Comparison of ENCODE assay signal across 8 cellular contexts in genomic region chr2:121810959-121811853, GRCh38. TPM values are rescaled to one million over a fixed set of nuclear protein-coding genes. Genes with fewer than 3 reads are reported as not detected.
DNase-seq lines count a peak whose midpoint lies in the region; ATAC-seq lines count a peak whose summit lies in the region.

No MANE protein-coding gene starts in this region.

- intact Hi-C loops in left cardiac atrium (cut with DNase I) = loop anchor here in 1 of 2 donors (10.0 kb wide), 1 partner anchor 164 kb away; no protein-coding TSS in a partner anchor
- intact Hi-C loops in sciatic nerve (cut with DNase I) = no loop called here

- no peak overlapping the region for H3K4me3 ChIP-seq in adipocyte (ENCODE audit: low read length)

- no peaks in the 10 kb centered on the region for H3K9me3 ChIP-seq in adipocyte (ENCODE audit: control insufficient read depth, low read length)

- H3K27me3 ChIP-seq in adipocyte (replicated peaks; ENCODE audit: control insufficient read depth, insufficient read depth, low read length) = peaks cover 15% of the 10 kb centered on the region

- ATAC-seq in GM18870 (IDR thresholded peaks at IDR 0.05; ENCODE audit: unreplicated experiment) (peak; percentile 92), HG03196 (IDR thresholded peaks at IDR 0.05; ENCODE audit: unreplicated experiment) (peak; percentile 80), left cardiac atrium (peak; percentile 79 to 92), sciatic nerve (peak; percentile 92)

- peak; percentile 38 for DNase-seq in Caki2 (ENCODE audit: low read depth)
- peak; percentile 51 for DNase-seq in NCI-H2171 (lab: John Stamatoyannopoulos, UW)
- DNase-seq in adipocyte (ENCODE audit: low read depth) = peak; percentile 82
- peak; percentile 70 for DNase-seq in left cardiac atrium
- peak; percentile 70 for DNase-seq in sciatic nerve (ENCODE audit: low spot score)
- DNase-seq in activated gamma-delta T cell (lab: John Stamatoyannopoulos, UW) = no peak

- in situ Hi-C loops in Caki2 (cut with HindIII; ENCODE audit: low pct_unique_long_range_greater_than_20kb, low sequenced_read_pairs) = no loop called here

- no peak overlapping the region for H3K9ac ChIP-seq in adipocyte (ENCODE audit: low read length)

- no peaks in the 10 kb centered on the region for H3K4me1 ChIP-seq in adipocyte (ENCODE audit: control insufficient read depth, insufficient read depth, low read length)

- no peaks in the 10 kb centered on the region for H3K36me3 ChIP-seq in adipocyte (ENCODE audit: control insufficient read depth, insufficient read depth, low read length, severe bottlenecking)

RNA-seq across cellular contexts. Expression of gene TSN, which starts 55.8 kb away (rescaled TPM):
- 20.6 and 32.8 TPM in 2 replicates for total RNA-seq in Caki2 (2014; rRNA removed; shearing (Covaris generic); ENCODE audit: low replicate concordance)
- total RNA-seq in left cardiac atrium (10 to 100 TPM; 35.5 to 45.6 TPM), sciatic nerve (53.0 TPM)
